In the genomic region with DNA sequence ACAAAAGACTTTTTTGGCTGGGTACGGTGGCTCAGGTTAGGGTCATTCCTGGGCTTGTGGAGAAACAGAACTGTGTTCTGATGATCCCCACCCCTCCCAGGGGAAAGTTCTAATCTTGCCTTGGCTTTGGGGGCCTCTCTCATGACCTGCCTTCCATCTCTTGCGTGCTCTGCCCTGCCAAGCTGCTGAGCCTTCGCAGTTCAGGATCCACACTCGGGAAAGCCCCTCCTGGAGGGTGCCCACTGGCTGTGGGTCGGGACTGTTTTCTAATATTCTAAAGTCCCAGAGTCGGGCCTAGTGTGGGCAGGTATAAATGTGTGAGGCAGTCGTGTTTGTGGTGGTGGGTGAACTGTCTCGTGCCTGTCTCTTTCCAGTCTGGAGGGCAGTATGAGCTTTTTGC, we compare ENCODE assay signal across 7 cellular contexts. TPM values are rescaled to one million over a fixed set of nuclear protein-coding genes. Genes with fewer than 3 reads are reported as not detected.
DNase-seq lines count a peak whose midpoint lies in the region; TF ChIP-seq lines count a peak whose summit lies in the region.
"Not testable (repeated sequence)": the region's sequence is repeated elsewhere in the genome, so short reads cannot be mapped to it uniquely, and the experiment has no call there.

No MANE protein-coding gene starts in this region.

- not testable (repeated sequence) for H3K27me3 Mint-ChIP-seq in type B pancreatic cell

- not testable (repeated sequence) for DNase-seq in SJSA1 (ENCODE audit: low read depth in 1 of 2, low spot score in 2 of 2); fibroblast of lung (ENCODE audit: low read depth in 2 of 2)
- DNase-seq in coronary artery (ENCODE audit: low spot score) = peak; percentile 31
- peak; percentile 79 for DNase-seq in mesenteric fat pad (ENCODE audit: low spot score)
- peak; percentile 58 for DNase-seq in type B pancreatic cell (ENCODE audit: extremely low spot score, unreplicated experiment)

- not testable (repeated sequence) for H2AFZ ChIP-seq in ACC112 (ENCODE audit: low read length, unreplicated experiment); fibroblast of lung (ENCODE audit: low read length)

- not testable (repeated sequence) for H3K4me3 ChIP-seq in ACC112 (ENCODE audit: low read depth, low read length); BLaER1 treated with 17β-estradiol and CSF1 and Interleukin-3, amounts not matched to agents 10 nM and 100 nM; SJSA1; coronary artery; fibroblast of lung (replicated peaks in 1 of 4; ENCODE audit: control extremely low read depth in 1 of 4, insufficient read depth in 1 of 4, low read depth in 3 of 4, low read length in 4 of 4)

- not testable (repeated sequence) for H3K4me1 Mint-ChIP-seq in type B pancreatic cell (ENCODE audit: unreplicated experiment)

- not testable (repeated sequence) for H3K36me3 Mint-ChIP-seq in type B pancreatic cell

- not testable (repeated sequence) for H3K27me3 ChIP-seq in ACC112 (ENCODE audit: insufficient read depth, low read length); BLaER1 treated with 17β-estradiol and CSF1 and Interleukin-3, amounts not matched to agents 10 nM and 100 nM; SJSA1 (replicated peaks); fibroblast of lung (ENCODE audit: control insufficient read depth, insufficient read depth, low read length)

- peak overlapping the region in 1 of 11 experiments; percentile 15; a peak in 1 of 22 replicates for H3K9ac ChIP-seq in BLaER1 treated with 17β-estradiol and CSF1 and Interleukin-3, amounts not matched to agents 10 nM and 100 nM
- not testable (repeated sequence) for H3K9ac ChIP-seq in fibroblast of lung (ENCODE audit: insufficient read depth, low read length)

- H3K4me3 Mint-ChIP-seq in type B pancreatic cell = not testable (repeated sequence)

- not testable (repeated sequence) for H3K9me3 Mint-ChIP-seq in type B pancreatic cell

- not testable (repeated sequence) for H3K36me3 ChIP-seq in ACC112 (ENCODE audit: insufficient read depth, low read length); BLaER1 treated with 17β-estradiol and CSF1 and Interleukin-3, amounts not matched to agents 10 nM and 100 nM; SJSA1; fibroblast of lung (ENCODE audit: control insufficient read depth, insufficient read depth, low read length)

- H3K27ac ChIP-seq in ACC112 (ENCODE audit: low read depth, low read length) (peak overlapping the region; percentile 72), SJSA1 (peak overlapping the region; percentile 44; the same call in 1 of the 2 replicates), fibroblast of lung (ENCODE audit: insufficient read depth, low read length) (peak overlapping the region; percentile 5)
- H3K27ac ChIP-seq in BLaER1 treated with 17β-estradiol and CSF1 and Interleukin-3, amounts not matched to agents 10 nM and 100 nM = peak overlapping the region in 4 of 11 experiments; percentile 33 to 54 (median 38); a peak in 4 of 22 replicates
- H3K27ac ChIP-seq in coronary artery = not testable (repeated sequence)

- TF ChIP-seq CTCF in coronary artery (IDR thresholded peaks at IDR 0.05); fibroblast of lung (conservative IDR thresholded peaks at IDR 0.05 in 1 of 2, IDR thresholded peaks at IDR 0.05 in 1 of 2; ENCODE audit: low read depth in 1 of 2, low read length in 2 of 2); type B pancreatic cell (conservative IDR thresholded peaks at IDR 0.05): not testable (repeated sequence)

- not testable (repeated sequence) for H3K27ac Mint-ChIP-seq in type B pancreatic cell

- H4K20me1 ChIP-seq in BLaER1 treated with 17β-estradiol and CSF1 and Interleukin-3, amounts not matched to agents 10 nM and 100 nM; fibroblast of lung (ENCODE audit: control insufficient read depth, extremely low read depth, insufficient read depth, low read length): not testable (repeated sequence)

- H3K79me2 ChIP-seq in ACC112 (ENCODE audit: control insufficient read depth, insufficient read depth, low read length, unreplicated experiment); fibroblast of lung (ENCODE audit: control insufficient read depth, insufficient read depth, low read length): not testable (repeated sequence)

- H3K4me1 ChIP-seq in ACC112 (ENCODE audit: control insufficient read depth, insufficient read depth, low read length, unreplicated experiment); fibroblast of lung (ENCODE audit: control insufficient read depth, extremely low read depth, insufficient read depth, low read length): not testable (repeated sequence)
- H3K4me1 ChIP-seq in BLaER1 treated with 17β-estradiol and CSF1 and Interleukin-3, amounts not matched to agents 10 nM and 100 nM = peaks cover 11 to 26% (median 18%) of the 10 kb centered on the region in 10 experiments
- H3K4me1 ChIP-seq in SJSA1 (replicated peaks) = peaks cover 14% of the 10 kb centered on the region

- not testable (repeated sequence) for H3K9me3 ChIP-seq in BLaER1 treated with 17β-estradiol and CSF1 and Interleukin-3, amounts not matched to agents 10 nM and 100 nM (replicated peaks in 1 of 11); SJSA1 (replicated peaks); fibroblast of lung (ENCODE audit: control insufficient read depth, insufficient read depth, low read depth, low read length)

- H3K4me2 ChIP-seq in BLaER1 treated with 17β-estradiol and CSF1 and Interleukin-3, amounts not matched to agents 10 nM and 100 nM = peak overlapping the region; percentile 57 to 81 (median 67)
- H3K4me2 ChIP-seq in fibroblast of lung (ENCODE audit: extremely low read depth, insufficient read depth, low read length) = not testable (repeated sequence)

RNA-seq across cellular contexts. Expression of a gene that starts 22.8 kb away (rescaled TPM):
- 54.5 and 54.7 TPM in 2 replicates for total RNA-seq in SJSA1 (2014; rRNA removed; shearing (Covaris generic))
- total RNA-seq in fibroblast of lung = 10.3 and 14.9 TPM in 2 replicates
- polyA plus RNA-seq in fibroblast of lung = 8.6 and 30.9 TPM in 2 replicates
- polyA plus RNA-seq in fibroblast of lung (2012) = 6.2 and 23.3 TPM in 2 replicates
- 5.5 and 32.2 TPM in 2 replicates for polyA minus RNA-seq in fibroblast of lung (ENCODE audit: low replicate concordance)
- 15.4 TPM for total RNA-seq in mesenteric fat pad
- 3.8 and 5.3 TPM in 2 replicates for total RNA-seq in type B pancreatic cell (ENCODE audit: low replicate concordance)
